Comparison of ENCODE assay signal across 3 cellular contexts in genomic region chr17:19135391-19135790, GRCh38. TPM values are rescaled to one million over a fixed set of nuclear protein-coding genes. Genes with fewer than 3 reads are reported as not detected.
"Had no signal": no experiment of that assay in that cellular context is flagged by ENCODE, and none has a peak within 500 bp of the region (broad histone marks: within the 10 kb centered on the region; RNA-seq: fewer than 3 reads in every experiment).

No MANE protein-coding gene starts in this region.

RNA-seq across cellular contexts. Expression of gene GRAPL, which starts 8.0 kb away (rescaled TPM):
- total RNA-seq: bronchial epithelial cell, epithelial cell of proximal tubule, vagina had no signal
